17 cellular contexts compared by ENCODE assay signal in genomic region chr21:42443876-42444744, GRCh38. TPM values are rescaled to one million over a fixed set of nuclear protein-coding genes. Genes with fewer than 3 reads are reported as not detected.
A peak's percentile ranks its signal among the peaks of the same experiment; 100 is the strongest.
DNase-seq lines count a peak whose midpoint lies in the region; ATAC-seq, FAIRE-seq and TF ChIP-seq lines count a peak whose summit lies in the region.
"Had no signal": no experiment of that assay in that cellular context is flagged by ENCODE, and none has a peak within 500 bp of the region (broad histone marks: within the 10 kb centered on the region; RNA-seq: fewer than 3 reads in every experiment).

No MANE protein-coding gene starts in this region.

- FAIRE-seq in K562 (lab: Jason Lieb, UNC) (no peak), HTR-8/SVneo (lab: Jason Lieb, UNC) (no peak)

- CTCF ChIA-PET in K562 (lab: Yijun Ruan, JAX; ENCODE audit: low intra/inter-chr PET ratio): interaction anchor here (1.6 kb wide), 1 partner anchor 299 kb away, joined by 4 read pairs; no protein-coding TSS in a partner anchor

- POLR2A ChIA-PET in K562 (lab: Yijun Ruan, JAX): interaction anchor here (0.8 kb wide), 1 partner anchor 104 kb away, joined by 3 read pairs; no protein-coding TSS in a partner anchor

- no peak for DNase-seq in activated naive CD8-positive, alpha-beta T cell treated with anti-CD3 and anti-CD28 coated beads for 36 hours
- DNase-seq in T-helper 17 cell (no peak), K562 (ENCODE audit: extremely low read depth in 1 of 4, low spot score in 3 of 4) (no peak), HTR-8/SVneo (ENCODE audit: insufficient read length, low spot score) (no peak), NCI-H1417 (lab: John Stamatoyannopoulos, UW) (no peak)
- no peak for DNase-seq in stimulated activated effector memory CD8-positive, alpha-beta T cell treated with anti-CD3 and anti-CD28 coated beads, Interleukin-12 subunit alpha, Interleukin-12 subunit beta, amount 100 ng/mL, for 72 hours (ENCODE audit: low spot score in 2 of 2)
- no peak for DNase-seq in activated CD4-positive, CD25-positive, alpha-beta regulatory T cell treated with anti-CD3 and anti-CD28 coated beads, Interleukin-2, amount 50 U/mL, for 72 hours
- DNase-seq: CD4-positive, alpha-beta memory T cell; GM23248; NCI-H1048; NCI-H2081; NCI-H524 had no signal

- no peaks in the 10 kb centered on the region for H3K36me3 ChIP-seq in K562 (ENCODE audit: control insufficient read depth, insufficient read depth, low read length)
- H3K36me3 ChIP-seq: BE2C, SJSA1 had no signal

- peaks cover 0 to 5% of the 10 kb centered on the region in 2 experiments; a peak in 1 of 5 replicates for H3K4me1 ChIP-seq in K562 (replicated peaks in 1 of 2; ENCODE audit: control insufficient read depth in 2 of 2, insufficient read depth in 2 of 2, low read length in 2 of 2)
- H3K4me1 ChIP-seq: BE2C, SJSA1 had no signal

- no peak for TF ChIP-seq RAD21 in K562 (CRISPR knock-in tag; conservative IDR thresholded peaks at IDR 0.05 in 1 of 2, IDR thresholded peaks at IDR 0.05 in 1 of 2)

- no peak for ATAC-seq in T-helper 17 cell
- no peak for ATAC-seq in K562
- no peak for ATAC-seq in stimulated activated effector memory CD8-positive, alpha-beta T cell treated with anti-CD3 and anti-CD28 coated beads, Interleukin-12 subunit alpha, Interleukin-12 subunit beta, amount 100 ng/mL, for 72 hours

- no peaks in the 10 kb centered on the region for H3K27me3 Mint-ChIP-seq in activated naive CD8-positive, alpha-beta T cell
- H3K27me3 Mint-ChIP-seq in activated naive CD8-positive, alpha-beta T cell treated with anti-CD3 and anti-CD28 coated beads for 36 hours: peaks cover 4% of the 10 kb centered on the region
- no peaks in the 10 kb centered on the region for H3K27me3 Mint-ChIP-seq in T-helper 17 cell
- H3K27me3 Mint-ChIP-seq: CD4-positive, alpha-beta memory T cell had no signal

- peaks cover 48% of the 10 kb centered on the region for H3K4me1 Mint-ChIP-seq in activated naive CD8-positive, alpha-beta T cell (ENCODE audit: low read depth)
- peaks cover 62% of the 10 kb centered on the region for H3K4me1 Mint-ChIP-seq in activated naive CD8-positive, alpha-beta T cell treated with anti-CD3 and anti-CD28 coated beads for 36 hours
- peaks cover 28% of the 10 kb centered on the region for H3K4me1 Mint-ChIP-seq in T-helper 17 cell
- H3K4me1 Mint-ChIP-seq in stimulated activated effector memory CD8-positive, alpha-beta T cell treated with anti-CD3 and anti-CD28 coated beads, Interleukin-12 subunit alpha, Interleukin-12 subunit beta, amount 100 ng/mL, for 72 hours: peaks cover 72% of the 10 kb centered on the region

- TF ChIP-seq CTCF in K562 (IDR thresholded peaks at IDR 0.05 in 2 of 3, conservative IDR thresholded peaks at IDR 0.05 in 1 of 3; ENCODE audit: insufficient read depth in 2 of 3, low read depth in 1 of 3, low read length in 3 of 3): no peak

- TF ChIP-seq EP300 in K562 (IDR thresholded peaks at IDR 0.05; ENCODE audit: low read length): no peak

- in situ Hi-C loops in K562 (cut with MboI): loop anchor here (10.0 kb wide), 1 partner anchor 129 kb away; the partner anchor contains the start of gene TFF3

- WGBS in K562 (ENCODE audit: insufficient coverage, low coverage, missing lambda C conversion rate): 23% methylated on average over 34 of the region's 34 CpGs

- no peak overlapping the region for H3K27ac ChIP-seq in K562 (ENCODE audit: extremely low read depth, low read depth, low read length)
- H3K27ac ChIP-seq: GM23248, SJSA1 had no signal

- intact Hi-C loops in K562 (cut with micrococcal nuclease): no loop called here

- no peak for TF ChIP-seq POLR2A in K562 (conservative IDR thresholded peaks at IDR 0.05)

- H3K9me3 ChIP-seq in T-helper 17 cell (ENCODE audit: control insufficient read depth, low read length, poor library complexity, severe bottlenecking): no peaks in the 10 kb centered on the region
- no peaks in the 10 kb centered on the region for H3K9me3 ChIP-seq in K562 (replicated peaks; ENCODE audit: control insufficient read depth, insufficient read depth, low read depth, low read length)
- H3K9me3 ChIP-seq: BE2C, SJSA1 had no signal

- H3K9me1 ChIP-seq in K562 (ENCODE audit: control insufficient read depth, insufficient read depth, low read length): no peaks in the 10 kb centered on the region

- no peak overlapping the region for H3K9ac ChIP-seq in K562 (ENCODE audit: insufficient read depth in 1 of 2, low read depth in 2 of 2, low read length in 2 of 2)
- H3K9ac ChIP-seq: GM23248 had no signal

- no TSS peak for BruUV-seq in K562 (replicated peaks; lab: Mats Ljungman, UMichigan)

- no peaks in the 10 kb centered on the region for H3K9me3 Mint-ChIP-seq in activated naive CD8-positive, alpha-beta T cell (ENCODE audit: low read depth)
- peaks cover 4% of the 10 kb centered on the region for H3K9me3 Mint-ChIP-seq in activated naive CD8-positive, alpha-beta T cell treated with anti-CD3 and anti-CD28 coated beads for 36 hours
- H3K9me3 Mint-ChIP-seq in stimulated activated effector memory CD8-positive, alpha-beta T cell treated with anti-CD3 and anti-CD28 coated beads, Interleukin-12 subunit alpha, Interleukin-12 subunit beta, amount 100 ng/mL, for 72 hours: peaks cover 4% of the 10 kb centered on the region

- H3K4me2 ChIP-seq in K562 (ENCODE audit: insufficient read depth, low read length): no peak overlapping the region

- H3K27ac Mint-ChIP-seq in activated naive CD8-positive, alpha-beta T cell: peak overlapping the region; percentile 50
- H3K27ac Mint-ChIP-seq in activated naive CD8-positive, alpha-beta T cell treated with anti-CD3 and anti-CD28 coated beads for 36 hours: no peak overlapping the region
- peak overlapping the region; percentile 83 for H3K27ac Mint-ChIP-seq in T-helper 17 cell
- peak overlapping the region; percentile 76 for H3K27ac Mint-ChIP-seq in stimulated activated effector memory CD8-positive, alpha-beta T cell treated with anti-CD3 and anti-CD28 coated beads, Interleukin-12 subunit alpha, Interleukin-12 subunit beta, amount 100 ng/mL, for 72 hours

- peaks cover 39% of the 10 kb centered on the region for H3K36me3 Mint-ChIP-seq in activated naive CD8-positive, alpha-beta T cell
- H3K36me3 Mint-ChIP-seq in activated naive CD8-positive, alpha-beta T cell treated with anti-CD3 and anti-CD28 coated beads for 36 hours: peaks cover 71% of the 10 kb centered on the region
- peaks cover 9% of the 10 kb centered on the region for H3K36me3 Mint-ChIP-seq in T-helper 17 cell (ENCODE audit: low read depth)
- peaks cover 73% of the 10 kb centered on the region for H3K36me3 Mint-ChIP-seq in stimulated activated effector memory CD8-positive, alpha-beta T cell treated with anti-CD3 and anti-CD28 coated beads, Interleukin-12 subunit alpha, Interleukin-12 subunit beta, amount 100 ng/mL, for 72 hours

- H3K4me3 Mint-ChIP-seq in activated naive CD8-positive, alpha-beta T cell: no peak overlapping the region
- H3K4me3 Mint-ChIP-seq in activated naive CD8-positive, alpha-beta T cell treated with anti-CD3 and anti-CD28 coated beads for 36 hours: no peak overlapping the region
- no peak overlapping the region for H3K4me3 Mint-ChIP-seq in T-helper 17 cell
- H3K4me3 Mint-ChIP-seq in stimulated activated effector memory CD8-positive, alpha-beta T cell treated with anti-CD3 and anti-CD28 coated beads, Interleukin-12 subunit alpha, Interleukin-12 subunit beta, amount 100 ng/mL, for 72 hours: no peak overlapping the region
- H3K4me3 Mint-ChIP-seq: CD4-positive, alpha-beta memory T cell had no signal

- peaks cover 3 to 38% of the 10 kb centered on the region in 2 experiments; a peak in 3 of 5 replicates for H3K27me3 ChIP-seq in K562 (ENCODE audit: control insufficient read depth in 2 of 2, insufficient read depth in 2 of 2, low read length in 2 of 2)
- H3K27me3 ChIP-seq: BE2C, SJSA1 had no signal

- no peak overlapping the region for H2AFZ ChIP-seq in K562 (ENCODE audit: low read depth, low read length)
- H2AFZ ChIP-seq: GM23248 had no signal

- H4K20me1 ChIP-seq in K562 (replicated peaks; ENCODE audit: control insufficient read depth, insufficient read depth, low read length): peaks cover 3% of the 10 kb centered on the region; the same call in 1 of the 2 replicates

- H3K79me2 ChIP-seq in K562 (ENCODE audit: control insufficient read depth, insufficient read depth, low read length): no peaks in the 10 kb centered on the region

- H3K4me3 ChIP-seq in K562: no peak overlapping the region
- H3K4me3 ChIP-seq: GM23248, SJSA1 had no signal

RNA-seq across cellular contexts. Expression of gene UBASH3A, which starts 40.4 kb away (rescaled TPM):
- total RNA-seq in activated naive CD8-positive, alpha-beta T cell treated with anti-CD3 and anti-CD28 coated beads for 36 hours: 10 to 100 TPM; 38.9 to 41.1 TPM
- total RNA-seq in T-helper 17 cell: 10 to 100 TPM; 49.5 to 50.3 TPM
- 1.1 and 3.3 TPM in 2 replicates for total RNA-seq in K562 (2011; cell fraction: chromatin; rRNA removed; ENCODE audit: low replicate concordance)
- 3.2 and 3.8 TPM in 2 replicates for total RNA-seq in K562 (2011; cell fraction: nucleolus; rRNA removed)
- total RNA-seq in K562 (2011; cell fraction: nucleoplasm; rRNA removed): 1.0 and 2.0 TPM in 2 replicates
- total RNA-seq in K562 (2014; rRNA removed): 1.4 and 2.9 TPM in 2 replicates
- total RNA-seq in K562 (2014; rRNA removed; fragmentation: Illumina TruSeq; extraction: Trizol): 0.35 and 0.47 TPM in 2 replicates
- 0.90 and 1.1 TPM in 2 replicates for total RNA-seq in K562 (2015; rRNA removed; fragmentation: Illumina TruSeq; extraction: Trizol)
- total RNA-seq in K562 (2021): 1.5 and 1.8 TPM in 2 replicates
- 1.4 and 4.4 TPM in 2 replicates for polyA plus RNA-seq in K562 (2011; rRNA removed)
- 2.1 and 4.7 TPM in 2 replicates for polyA plus RNA-seq in K562 (2011; cell fraction: cytosol; rRNA removed)
- polyA plus RNA-seq in K562 (2011; cell fraction: nucleus; rRNA removed): 24.2 and 29.1 TPM in 2 replicates
- polyA plus RNA-seq in K562 (2012): 1.1 and 1.5 TPM in 2 replicates
- 1.1 and 1.4 TPM in 2 replicates for polyA plus RNA-seq in K562 (2014; fragmentation: Illumina TruSeq; extraction: Trizol)
- polyA plus RNA-seq in K562 (2014; fragmentation: Nextera tagmentation; extraction: Ambion mirVana): under 1 TPM; 0.23 to 0.25 TPM
- polyA plus RNA-seq in K562 (2014; rRNA removed): 1.0 and 1.4 TPM in 2 replicates
- polyA minus RNA-seq in K562 (2011; rRNA and poly(A)+ RNA removed): 1.4 and 2.2 TPM in 2 replicates
- 1.3 and 3.1 TPM in 2 replicates for polyA minus RNA-seq in K562 (2011; cell fraction: cytosol; rRNA and poly(A)+ RNA removed)
- 7.9 and 15.2 TPM in 2 replicates for polyA minus RNA-seq in K562 (2011; cell fraction: nucleus; rRNA and poly(A)+ RNA removed)
- total RNA-seq: G401, GM23248, MCF 10A, SJSA1 had no signal
- polyA plus RNA-seq: GM23248 had no signal

RNA-seq across cellular contexts. Expression of gene TMPRSS3, which starts 48.3 kb away (rescaled TPM):
- total RNA-seq in activated naive CD8-positive, alpha-beta T cell treated with anti-CD3 and anti-CD28 coated beads for 36 hours: 10 to 100 TPM; 49.1 to 50.7 TPM
- total RNA-seq in T-helper 17 cell (1 to 10 TPM; 2.8 to 4.5 TPM), K562 (2014; rRNA removed) (not detected in 2 replicates), K562 (2014; rRNA removed; fragmentation: Illumina TruSeq; extraction: Trizol) (not detected in 2 replicates), K562 (2015; rRNA removed; fragmentation: Illumina TruSeq; extraction: Trizol) (not detected in 2 replicates), K562 (2021) (not detected in 2 replicates)
- total RNA-seq in K562 (2011; cell fraction: chromatin; rRNA removed; ENCODE audit: low replicate concordance): 0.21 TPM in 1 of 2 replicates, not detected in the other
- total RNA-seq in K562 (2011; cell fraction: nucleolus; rRNA removed): not detected in 2 replicates
- total RNA-seq in K562 (2011; cell fraction: nucleoplasm; rRNA removed): not detected in 2 replicates
- polyA plus RNA-seq in K562 (2011; rRNA removed) (0.04 and 0.07 TPM in 2 replicates), K562 (2014; fragmentation: Illumina TruSeq; extraction: Trizol) (not detected in 2 replicates), K562 (2014; fragmentation: Nextera tagmentation; extraction: Ambion mirVana) (not detected), K562 (2014; rRNA removed) (not detected in 2 replicates)
- 0.13 and 0.25 TPM in 2 replicates for polyA plus RNA-seq in K562 (2011; cell fraction: cytosol; rRNA removed)
- polyA plus RNA-seq in K562 (2011; cell fraction: nucleus; rRNA removed): 0.18 TPM in 2 replicates
- polyA plus RNA-seq in K562 (2012): 0.03 and 0.04 TPM in 2 replicates
- polyA minus RNA-seq in K562 (2011; rRNA and poly(A)+ RNA removed): not detected in 2 replicates
- 2.2 TPM in 1 of 2 replicates, not detected in the other for polyA minus RNA-seq in K562 (2011; cell fraction: cytosol; rRNA and poly(A)+ RNA removed)
- 1.1 TPM in 1 of 2 replicates, not detected in the other for polyA minus RNA-seq in K562 (2011; cell fraction: nucleus; rRNA and poly(A)+ RNA removed)
- total RNA-seq: G401, GM23248 had no signal
- polyA plus RNA-seq: GM23248 had no signal

RNA-seq across cellular contexts. Expression of gene RSPH1, which starts 51.9 kb away (rescaled TPM):
- total RNA-seq in activated naive CD8-positive, alpha-beta T cell treated with anti-CD3 and anti-CD28 coated beads for 36 hours: under 1 TPM in 1 of 2 experiments, not detected in 1; 0.32 TPM
- total RNA-seq in T-helper 17 cell (under 1 TPM in 1 of 2 donors, not detected in 1; 0.47 TPM), K562 (2014; rRNA removed) (not detected in 2 replicates), K562 (2014; rRNA removed; fragmentation: Illumina TruSeq; extraction: Trizol) (not detected in 2 replicates), K562 (2015; rRNA removed; fragmentation: Illumina TruSeq; extraction: Trizol) (not detected in 2 replicates), K562 (2021) (not detected in 2 replicates)
- total RNA-seq in K562 (2011; cell fraction: chromatin; rRNA removed; ENCODE audit: low replicate concordance): 0.16 TPM in 1 of 2 replicates, not detected in the other
- not detected in 2 replicates for total RNA-seq in K562 (2011; cell fraction: nucleolus; rRNA removed)
- total RNA-seq in K562 (2011; cell fraction: nucleoplasm; rRNA removed): 0.15 TPM in 1 of 2 replicates, not detected in the other
- polyA plus RNA-seq in K562 (2011; rRNA removed) (0.17 TPM in 1 of 2 replicates, not detected in the other), K562 (2014; fragmentation: Illumina TruSeq; extraction: Trizol) (not detected in 2 replicates), K562 (2014; fragmentation: Nextera tagmentation; extraction: Ambion mirVana) (not detected), K562 (2014; rRNA removed) (not detected in 2 replicates)
- polyA plus RNA-seq in K562 (2011; cell fraction: cytosol; rRNA removed): 0.01 TPM in 1 of 2 replicates, not detected in the other
- polyA plus RNA-seq in K562 (2011; cell fraction: nucleus; rRNA removed): 0.07 TPM in 1 of 2 replicates, not detected in the other
- 0.18 TPM in 1 of 2 replicates, not detected in the other for polyA plus RNA-seq in K562 (2012)
- polyA minus RNA-seq in K562 (2011; rRNA and poly(A)+ RNA removed): 0.07 TPM in 1 of 2 replicates, not detected in the other
- polyA minus RNA-seq in K562 (2011; cell fraction: cytosol; rRNA and poly(A)+ RNA removed): not detected in 2 replicates
- not detected in 2 replicates for polyA minus RNA-seq in K562 (2011; cell fraction: nucleus; rRNA and poly(A)+ RNA removed)
- total RNA-seq: CD4-positive, alpha-beta memory T cell; SJSA1 had no signal
- polyA plus RNA-seq: CD4-positive, alpha-beta memory T cell; GM23248 had no signal

Comparison
In these comparisons a context has a peak if more than half of its experiments do, and no peak if none do; other contexts are left out.
1. RNA of gene UBASH3A, which starts 40.4 kb away (total RNA-seq): 49.5 to 50.3 TPM in T-helper 17 cell and 38.9 to 41.1 TPM in activated naive CD8-positive, alpha-beta T cell treated with anti-CD3 and anti-CD28 coated beads for 36 hours; 0.35 to 3.8 TPM in K562; every median in the first group is over 4 times any median in the second.
2. RNA of gene TMPRSS3, which starts 48.3 kb away (total RNA-seq): 49.1 to 50.7 TPM in activated naive CD8-positive, alpha-beta T cell treated with anti-CD3 and anti-CD28 coated beads for 36 hours; 2.8 to 4.5 TPM in T-helper 17 cell and 0.21 TPM in K562; every median in the first group is over 4 times any median in the second.